In genomic region chr13:33352520-33352919, GRCh38 we compare ENCODE assay signal across 19 cellular contexts.
A peak's percentile ranks its signal among the peaks of the same experiment; 100 is the strongest.
DNase-seq lines count a peak whose midpoint lies in the region; ATAC-seq and TF ChIP-seq lines count a peak whose summit lies in the region.
"Had no signal": no experiment of that assay in that cellular context is flagged by ENCODE, and none has a peak within 500 bp of the region (broad histone marks: within the 10 kb centered on the region; RNA-seq: fewer than 3 reads in every experiment).

No MANE protein-coding gene starts in this region.

- H3K4me2 ChIP-seq in Karpas-422 (ENCODE audit: low read depth, low read length, poor library complexity, severe bottlenecking): no peak overlapping the region
- H3K4me2 ChIP-seq: neural progenitor cell had no signal

- no peaks in the 10 kb centered on the region for H3K27me3 ChIP-seq in colonic mucosa
- no peaks in the 10 kb centered on the region for H3K27me3 ChIP-seq in muscle layer of duodenum (ENCODE audit: low read depth, low read length)
- no peaks in the 10 kb centered on the region for H3K27me3 ChIP-seq in thyroid gland
- H3K27me3 ChIP-seq in Karpas-422 (ENCODE audit: low read length): no peaks in the 10 kb centered on the region
- H3K27me3 ChIP-seq: tibial nerve had no signal

- H3K27ac ChIP-seq in colonic mucosa (peak overlapping the region; percentile 14), muscle layer of duodenum (ENCODE audit: low read length) (peak overlapping the region; percentile 28), thyroid gland (peak overlapping the region; percentile 32 to 72 (median 34)), Karpas-422 (ENCODE audit: low read length) (no peak overlapping the region)
- H3K27ac ChIP-seq: neural progenitor cell, RWPE1, WERI-Rb-1 had no signal

- WGBS in thyroid gland, 2 donors: 94 to 100% methylated on average over 5 of the region's 5 CpGs

- no peak for TF ChIP-seq POLR2A in thyroid gland (IDR thresholded peaks at IDR 0.05)

- no peak overlapping the region for H2AFZ ChIP-seq in Karpas-422 (ENCODE audit: low read length)
- H2AFZ ChIP-seq: neural progenitor cell had no signal

- H3K4me3 ChIP-seq in colonic mucosa (no peak overlapping the region), muscle layer of duodenum (ENCODE audit: low read depth in 1 of 2, low read length in 2 of 2) (no peak overlapping the region), thyroid gland (replicated peaks in 1 of 3) (no peak overlapping the region), Karpas-422 (ENCODE audit: low read length) (no peak overlapping the region)
- H3K4me3 ChIP-seq: neural progenitor cell, tibial nerve had no signal

- ATAC-seq in GM21528 (IDR thresholded peaks at IDR 0.05; ENCODE audit: low FRiP score, unreplicated experiment): no peak
- ATAC-seq: T-cell had no signal

- no peaks in the 10 kb centered on the region for H4K20me1 ChIP-seq in Karpas-422 (ENCODE audit: insufficient read depth, low read depth, low read length)

- no peaks in the 10 kb centered on the region for H3K36me3 ChIP-seq in colonic mucosa
- no peaks in the 10 kb centered on the region for H3K36me3 ChIP-seq in muscle layer of duodenum (ENCODE audit: control insufficient read depth in 1 of 2, insufficient read depth in 2 of 2, low read length in 2 of 2)
- no peaks in the 10 kb centered on the region for H3K36me3 ChIP-seq in thyroid gland
- no peaks in the 10 kb centered on the region for H3K36me3 ChIP-seq in Karpas-422 (ENCODE audit: insufficient read depth, low read length)
- H3K36me3 ChIP-seq: neural progenitor cell, tibial nerve, WERI-Rb-1 had no signal

- H3K4me1 ChIP-seq in colonic mucosa: peaks cover 7% of the 10 kb centered on the region
- H3K4me1 ChIP-seq in muscle layer of duodenum (ENCODE audit: control insufficient read depth in 1 of 2, insufficient read depth in 2 of 2, low read length in 2 of 2): peaks cover 7 to 18% of the 10 kb centered on the region in 2 donors
- H3K4me1 ChIP-seq in thyroid gland: peaks cover 25 to 26% of the 10 kb centered on the region in 2 donors
- H3K4me1 ChIP-seq in Karpas-422 (ENCODE audit: low read length): peaks cover 8% of the 10 kb centered on the region
- H3K4me1 ChIP-seq: neural progenitor cell had no signal

- H3K79me2 ChIP-seq in Karpas-422 (ENCODE audit: low read length): no peaks in the 10 kb centered on the region

- peak; percentile 45 for DNase-seq in DMS79 treated with DMSO at 0.1 percent for 48 hours (lab: John Stamatoyannopoulos, UW)
- no peak for DNase-seq in DMS79 (lab: John Stamatoyannopoulos, UW)
- DNase-seq in colonic mucosa: no peak
- no peak for DNase-seq in thyroid gland
- DNase-seq in Karpas-422: no peak
- no peak for DNase-seq in KG1 (lab: John Stamatoyannopoulos, UW)
- DNase-seq: 8988T; activated CD8-positive, alpha-beta memory T cell treated with anti-CD3 and anti-CD28 coated beads for 24 hours; CD4-positive, alpha-beta T cell; NCI-H2107; stimulated activated CD4-positive, alpha-beta T cell treated with anti-CD3 and anti-CD28 coated beads, Interleukin-4, amount 100 ng/mL, for 24 hours; stimulated activated CD8-positive, alpha-beta memory T cell treated with anti-CD3 and anti-CD28 coated beads, Interleukin-4, amount 100 ng/mL, for 48 hours had no signal

- H3K9me3 ChIP-seq in colonic mucosa (no peaks in the 10 kb centered on the region), muscle layer of duodenum (ENCODE audit: control insufficient read depth in 1 of 2, low read length in 2 of 2) (no peaks in the 10 kb centered on the region), thyroid gland (no peaks in the 10 kb centered on the region), Karpas-422 (ENCODE audit: low read length) (no peaks in the 10 kb centered on the region)
- H3K9me3 ChIP-seq: tibial nerve had no signal

- H3K9me2 ChIP-seq in Karpas-422 (replicated peaks; ENCODE audit: insufficient read depth, low read length): no peaks in the 10 kb centered on the region

- H3K9ac ChIP-seq in colonic mucosa (ENCODE audit: low read depth in 2 of 2, low read length in 2 of 2) (no peak overlapping the region), Karpas-422 (ENCODE audit: low read length) (no peak overlapping the region)
- H3K9ac ChIP-seq: neural progenitor cell had no signal

- no peak for TF ChIP-seq CTCF in colonic mucosa (IDR thresholded peaks at IDR 0.05)
- no peak for TF ChIP-seq CTCF in thyroid gland (IDR thresholded peaks at IDR 0.05)

- intact Hi-C loops in colonic mucosa (cut with DNase I): no loop called here
- intact Hi-C loops in thyroid gland (cut with DNase I): no loop called here
